ENCODE assay signal across 12 cellular contexts in the genomic region with DNA sequence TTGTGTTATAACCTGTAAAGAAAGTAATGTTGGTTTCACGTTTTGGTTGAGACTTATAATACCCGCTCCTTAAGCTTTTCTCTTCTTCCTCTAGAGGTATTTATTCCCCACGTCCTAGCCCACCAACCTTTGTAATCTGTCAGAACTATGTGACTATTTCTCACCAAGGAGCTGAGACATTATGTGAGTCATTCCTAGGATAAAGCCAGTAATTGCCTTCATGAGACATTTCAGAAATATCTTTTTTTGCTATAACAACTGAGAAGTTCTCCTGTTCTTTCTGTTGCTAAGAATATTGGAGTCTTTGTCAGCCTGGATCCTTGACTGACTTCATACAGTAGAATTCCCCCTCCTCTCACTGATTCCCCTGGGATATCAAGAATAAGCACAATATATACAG.
"Had no signal": no experiment of that assay in that cellular context is flagged by ENCODE, and none has a peak within 500 bp of the region (broad histone marks: within the 10 kb centered on the region; RNA-seq: fewer than 3 reads in every experiment).

No MANE protein-coding gene starts in this region.

- H3K27ac ChIP-seq: body of pancreas, heart left ventricle, SK-N-MC, tibial nerve had no signal

- ATAC-seq: activated CD8-positive, alpha-beta T cell treated with anti-CD3 and anti-CD28 coated beads for 36 hours; body of pancreas; esophagus mucosa; heart left ventricle; left ventricle myocardium superior; T-cell had no signal

- DNase-seq: activated CD4-positive, alpha-beta T cell treated with anti-CD3 and anti-CD28 coated beads for 4 hours; activated CD8-positive, alpha-beta memory T cell treated with anti-CD3 and anti-CD28 coated beads, Interleukin-2, amount 50 U/mL, for 48 hours; activated CD8-positive, alpha-beta T cell treated with anti-CD3 and anti-CD28 coated beads for 36 hours; activated naive CD4-positive, alpha-beta T cell; body of pancreas; cerebellar nuclear complex; heart left ventricle; left ventricle myocardium superior; T-cell had no signal

- H3K4me1 ChIP-seq: body of pancreas, heart left ventricle, tibial nerve had no signal

- H3K9me3 ChIP-seq: body of pancreas, heart left ventricle, tibial nerve had no signal

- H3K4me3 ChIP-seq: body of pancreas, heart left ventricle, SK-N-MC, tibial nerve had no signal

- H3K27me3 ChIP-seq: body of pancreas, heart left ventricle, tibial nerve had no signal

- H3K36me3 ChIP-seq: heart left ventricle, tibial nerve had no signal
